Comparison of ENCODE assay signal across 1 cellular context in genomic region chr1:228494970-228495853, GRCh38.
A peak's percentile ranks its signal among the peaks of the same experiment; 100 is the strongest.
TF ChIP-seq lines count a peak whose summit lies in the region.

No MANE protein-coding gene starts in this region.

TF ChIP-seq in HepG2, 621 proteins besides CTCF, POLR2A, EP300 and RAD21 (continued from another document):
- TF ChIP-seq PRDM4 (CRISPR knock-in tag; IDR thresholded peaks at IDR 0.05; ENCODE audit: borderline replicate concordance) (no peak), MAF1 (CRISPR knock-in tag; IDR thresholded peaks at IDR 0.05; ENCODE audit: borderline replicate concordance) (no peak), ZSCAN31 (CRISPR knock-in tag; IDR thresholded peaks at IDR 0.05; ENCODE audit: low read depth) (no peak), MEIS2 (CRISPR knock-in tag; IDR thresholded peaks at IDR 0.05) (no peak), MTF1 (CRISPR knock-in tag; IDR thresholded peaks at IDR 0.05) (no peak), ZEB1 (IDR thresholded peaks at IDR 0.05; ENCODE audit: insufficient replicate concordance, low read depth) (no peak), ZNF720 (CRISPR knock-in tag; IDR thresholded peaks at IDR 0.05) (no peak), ZNF674 (CRISPR knock-in tag; IDR thresholded peaks at IDR 0.05; ENCODE audit: low read depth) (no peak), POLR2AphosphoS2 (IDR thresholded peaks at IDR 0.05; ENCODE audit: low read depth, low read length) (peak; percentile 61; the same call in 1 of the 2 replicates), GATAD2A (CRISPR knock-in tag; IDR thresholded peaks at IDR 0.05) (no peak), TBX2 (CRISPR knock-in tag; IDR thresholded peaks at IDR 0.05; ENCODE audit: borderline replicate concordance) (no peak), TSC22D2 (CRISPR knock-in tag; IDR thresholded peaks at IDR 0.05; ENCODE audit: borderline replicate concordance) (no peak), RBFOX2 (IDR thresholded peaks at IDR 0.05; ENCODE audit: low read depth, low read length) (0 out of 2 replicates have a peak, but pooled peaks have one; percentile 14)
